Comparison of ENCODE assay signal across 23 cellular contexts in genomic region chr2:216909541-216910175, GRCh38. TPM values are rescaled to one million over a fixed set of nuclear protein-coding genes. Genes with fewer than 3 reads are reported as not detected.
"Had no signal": no experiment of that assay in that cellular context is flagged by ENCODE, and none has a peak within 500 bp of the region (broad histone marks: within the 10 kb centered on the region; RNA-seq: fewer than 3 reads in every experiment).

No MANE protein-coding gene starts in this region.

- H3K4me3 ChIP-seq: cardiac muscle cell, colonic mucosa, esophagus squamous epithelium, lower lobe of right lung, skin epidermis, tibial nerve, vagina had no signal

- H3K36me3 ChIP-seq: cardiac muscle cell, colonic mucosa, esophagus squamous epithelium, lower lobe of right lung, tibial nerve, vagina had no signal

- H3K27ac ChIP-seq: cardiac muscle cell, colonic mucosa, esophagus squamous epithelium, lower lobe of right lung, skin epidermis, tibial nerve, vagina had no signal

- DNase-seq: activated CD4-positive, alpha-beta memory T cell treated with anti-CD3 and anti-CD28 coated beads for 36 hours; activated CD8-positive, alpha-beta memory T cell treated with anti-CD3 and anti-CD28 coated beads, Interleukin-2, amount 10 ng/mL, durations not matched to agents 7 days and 5 days; activated naive CD4-positive, alpha-beta T cell treated with anti-CD3 and anti-CD28 coated beads, Interleukin-2, amount 10 ng/mL, durations not matched to agents 7 days and 5 days; activated T-cell treated with anti-CD3 and anti-CD28 coated beads, Interleukin-2, amount 50 U/mL, for 1 hour; colonic mucosa; esophagus squamous epithelium; foreskin fibroblast; immature natural killer cell; left cardiac atrium; lower lobe of right lung; nephron progenitor cell; right cardiac atrium; stimulated activated CD4-positive, alpha-beta T cell treated with anti-CD3 and anti-CD28 coated beads, Interleukin-4, amount 100 ng/mL, for 4 hours; stimulated activated CD8-positive, alpha-beta memory T cell treated with anti-CD3 and anti-CD28 coated beads, Interleukin-4, amount 100 ng/mL, for 48 hours; stimulated activated naive CD4-positive, alpha-beta T cell treated with Interleukin-2 at 50 U/mL for 16 hours; substantia nigra; T-helper 9 cell had no signal

- H3K9me3 ChIP-seq: colonic mucosa, esophagus squamous epithelium, lower lobe of right lung, tibial nerve, vagina had no signal

- H3K27me3 ChIP-seq: cardiac muscle cell, colonic mucosa, esophagus squamous epithelium, tibial nerve, vagina had no signal

- H3K4me1 ChIP-seq: colonic mucosa, esophagus squamous epithelium, lower lobe of right lung, tibial nerve, vagina had no signal

RNA-seq across cellular contexts. Expression of gene TNP1, which starts 49.8 kb away (rescaled TPM):
- polyA plus RNA-seq: adipose tissue, cardiac muscle cell, endothelial cell of umbilical vein, immature natural killer cell, right cardiac atrium had no signal
